In the genomic region with DNA sequence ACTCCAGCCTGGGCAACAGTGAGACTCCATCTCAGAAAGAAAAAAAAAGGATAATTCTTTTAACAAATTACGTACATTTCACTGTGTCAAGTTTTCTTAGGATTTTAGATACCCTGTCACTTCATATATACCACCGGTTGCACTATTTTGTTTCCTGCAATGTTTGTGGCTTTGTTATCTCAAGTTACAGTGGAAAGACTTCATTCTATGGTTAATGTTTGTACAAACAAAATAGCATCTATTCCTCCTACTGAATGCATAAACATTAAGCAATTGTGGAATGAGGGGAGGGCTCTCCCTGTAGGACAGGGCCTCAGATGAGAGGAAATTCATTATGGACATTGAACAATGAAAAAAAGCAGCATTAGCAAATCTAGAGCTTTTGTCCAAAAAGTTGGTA, we compare ENCODE assay signal across 23 cellular contexts.
A peak's percentile ranks its signal among the peaks of the same experiment; 100 is the strongest.
DNase-seq lines count a peak whose midpoint lies in the region; ATAC-seq and TF ChIP-seq lines count a peak whose summit lies in the region.
"Had no signal": no experiment of that assay in that cellular context is flagged by ENCODE, and none has a peak within 500 bp of the region (broad histone marks: within the 10 kb centered on the region; RNA-seq: fewer than 3 reads in every experiment).

No MANE protein-coding gene starts in this region.

- H3K9me3 Mint-ChIP-seq in nephron progenitor cell, result peaks cover 2% of the 10 kb centered on the region
- no peaks in the 10 kb centered on the region for H3K9me3 Mint-ChIP-seq in CD8-positive, alpha-beta T cell
- H3K9me3 Mint-ChIP-seq: CD14-positive monocyte; CD4-positive, alpha-beta T cell; GM23338; HFFc6 had no signal

- peaks cover 51% of the 10 kb centered on the region for H3K36me3 Mint-ChIP-seq in nephron progenitor cell (ENCODE audit: low read depth)
- H3K36me3 Mint-ChIP-seq in CD8-positive, alpha-beta T cell, result peaks cover 22% of the 10 kb centered on the region

- no peak for ATAC-seq in CD8-positive, alpha-beta T cell
- ATAC-seq: A549, GM23338 had no signal

- H3K36me3 ChIP-seq in CD8-positive, alpha-beta T cell (ENCODE audit: insufficient read depth, low read length), result no peaks in the 10 kb centered on the region

- CTCF ChIA-PET in CD8-positive, alpha-beta T cell (lab: Charles Lee), result no interaction called here

- POLR2A ChIA-PET in CD8-positive, alpha-beta T cell (lab: Charles Lee), result no interaction called here

- no peak overlapping the region for H3K27ac ChIP-seq in CD8-positive, alpha-beta T cell (ENCODE audit: low read depth, low read length)
- H3K27ac ChIP-seq: A549; BLaER1 treated with 17β-estradiol and CSF1 and Interleukin-3, amounts not matched to agents 10 nM and 100 nM had no signal

- H3K4me1 ChIP-seq in CD8-positive, alpha-beta T cell (ENCODE audit: insufficient read depth, low read length), result no peaks in the 10 kb centered on the region
- H3K4me1 ChIP-seq: A549; BE2C; BLaER1 treated with 17β-estradiol and CSF1 and Interleukin-3, amounts not matched to agents 10 nM and 100 nM had no signal

- no peak overlapping the region for H3K4me3 Mint-ChIP-seq in nephron progenitor cell
- H3K4me3 Mint-ChIP-seq in CD8-positive, alpha-beta T cell, result no peak overlapping the region
- H3K4me3 Mint-ChIP-seq: CD14-positive monocyte; CD4-positive, alpha-beta T cell; GM23338; HFFc6 had no signal

- intact Hi-C loops in CD8-positive, alpha-beta T cell (cut with DNase I, micrococcal nuclease), result no loop called here

- no peaks in the 10 kb centered on the region for H3K9me3 ChIP-seq in CD8-positive, alpha-beta T cell (ENCODE audit: low read length)
- H3K9me3 ChIP-seq: A549; BE2C; BLaER1 treated with 17β-estradiol and CSF1 and Interleukin-3, amounts not matched to agents 10 nM and 100 nM; HAP-1 had no signal

- H3K27me3 ChIP-seq in CD8-positive, alpha-beta T cell (ENCODE audit: insufficient read depth, low read length), result no peaks in the 10 kb centered on the region
- H3K27me3 ChIP-seq: BE2C; BLaER1 treated with 17β-estradiol and CSF1 and Interleukin-3, amounts not matched to agents 10 nM and 100 nM had no signal

- H3K4me3 ChIP-seq in CD8-positive, alpha-beta T cell (ENCODE audit: low read depth, low read length), result no peak overlapping the region
- H3K4me3 ChIP-seq: A549; BLaER1 treated with 17β-estradiol and CSF1 and Interleukin-3, amounts not matched to agents 10 nM and 100 nM; GM23338; HAP-1 had no signal

- peaks cover 16% of the 10 kb centered on the region for H3K4me1 Mint-ChIP-seq in nephron progenitor cell
- no peaks in the 10 kb centered on the region for H3K4me1 Mint-ChIP-seq in CD8-positive, alpha-beta T cell (ENCODE audit: low read depth)
- H3K4me1 Mint-ChIP-seq: CD14-positive monocyte, GM23338 had no signal

- H3K27ac Mint-ChIP-seq in nephron progenitor cell, result peak overlapping the region; percentile 84
- H3K27ac Mint-ChIP-seq in CD8-positive, alpha-beta T cell, result no peak overlapping the region
- H3K27ac Mint-ChIP-seq: CD4-positive, alpha-beta T cell; GM23338; HFFc6 had no signal

- DNase-seq in H4 (ENCODE audit: low spot score), result peak; percentile 14
- peak; percentile 53 to 66 for DNase-seq in NCI-H526 (lab: John Stamatoyannopoulos, UW)
- DNase-seq in amniotic epithelial cell (ENCODE audit: low read depth), result peak; percentile 63
- DNase-seq in nephron progenitor cell, result no peak
- DNase-seq in activated CD4-positive, alpha-beta T cell treated with anti-CD3 and anti-CD28 coated beads for 1 hour, result no peak
- DNase-seq in CD8-positive, alpha-beta T cell, result no peak
- no peak for DNase-seq in NAMALWA (ENCODE audit: low spot score)
- DNase-seq: 8988T; ACHN; AML-193; BE2C; Calu3; CD4-positive, alpha-beta T cell; COR-L47; DMS53; DMS79 treated with DMSO at 0.1 percent for 48 hours; GF-D8; HFFc6 had no signal

- TF ChIP-seq CTCF in nephron progenitor cell (IDR thresholded peaks at IDR 0.05), result no peak
- no peak for TF ChIP-seq CTCF in CD8-positive, alpha-beta T cell (IDR thresholded peaks at IDR 0.05)

- no peaks in the 10 kb centered on the region for H3K27me3 Mint-ChIP-seq in nephron progenitor cell (ENCODE audit: low read depth, poor library complexity)
- H3K27me3 Mint-ChIP-seq in CD8-positive, alpha-beta T cell (ENCODE audit: low read depth), result no peaks in the 10 kb centered on the region
- H3K27me3 Mint-ChIP-seq: CD4-positive, alpha-beta T cell had no signal

Comparison
In these comparisons a context has a peak if more than half of its experiments do, and no peak if none do; other contexts are left out.
1. DNase-seq: peak in H4 (single experiment), NCI-H526 (2 of 2) and amniotic epithelial cell (single experiment); none in nephron progenitor cell (single experiment), activated CD4-positive, alpha-beta T cell treated with anti-CD3 and anti-CD28 coated beads for 1 hour (single experiment), CD8-positive, alpha-beta T cell (0 of 7) and NAMALWA (single experiment).